In genomic region chr13:20828540-20829364, GRCh38 we compare ENCODE assay signal across 8 cellular contexts. TPM values are rescaled to one million over a fixed set of nuclear protein-coding genes. Genes with fewer than 3 reads are reported as not detected.
A peak's percentile ranks its signal among the peaks of the same experiment; 100 is the strongest.
DNase-seq lines count a peak whose midpoint lies in the region; ATAC-seq and TF ChIP-seq lines count a peak whose summit lies in the region.

No MANE protein-coding gene starts in this region.

- CTCF ChIA-PET in activated CD8-positive, alpha-beta memory T cell treated with anti-CD3 and anti-CD28 coated beads, Interleukin-2, amount 10 ng/mL, durations not matched to agents 7 days and 5 days (lab: Charles Lee), result interaction anchor here (0.7 to 3.4 kb wide), 28 partner anchors 11 to 649 kb away, joined by 3 to 24 read pairs (median 4); no protein-coding TSS in a partner anchor

- peak overlapping the region; percentile 71 for H3K27ac Mint-ChIP-seq in activated CD8-positive, alpha-beta memory T cell treated with anti-CD3 and anti-CD28 coated beads, Interleukin-2, amount 10 ng/mL, durations not matched to agents 7 days and 5 days
- peak overlapping the region; percentile 62 for H3K27ac Mint-ChIP-seq in activated naive CD8-positive, alpha-beta T cell treated with anti-CD3 and anti-CD28 coated beads, Interleukin-2, amount 10 ng/mL, durations not matched to agents 7 days and 5 days

- H3K4me1 Mint-ChIP-seq in activated CD8-positive, alpha-beta memory T cell treated with anti-CD3 and anti-CD28 coated beads, Interleukin-2, amount 10 ng/mL, durations not matched to agents 7 days and 5 days, result peaks cover 6% of the 10 kb centered on the region
- peaks cover 8% of the 10 kb centered on the region for H3K4me1 Mint-ChIP-seq in activated naive CD8-positive, alpha-beta T cell treated with anti-CD3 and anti-CD28 coated beads, Interleukin-2, amount 10 ng/mL, durations not matched to agents 7 days and 5 days

- H3K27me3 Mint-ChIP-seq in activated CD8-positive, alpha-beta memory T cell treated with anti-CD3 and anti-CD28 coated beads, Interleukin-2, amount 10 ng/mL, durations not matched to agents 7 days and 5 days, result no peaks in the 10 kb centered on the region
- H3K27me3 Mint-ChIP-seq in activated naive CD8-positive, alpha-beta T cell treated with anti-CD3 and anti-CD28 coated beads, Interleukin-2, amount 10 ng/mL, durations not matched to agents 7 days and 5 days, result no peaks in the 10 kb centered on the region

- no peaks in the 10 kb centered on the region for H3K9me3 ChIP-seq in heart right ventricle

- POLR2A ChIA-PET in activated naive CD8-positive, alpha-beta T cell treated with anti-CD3 and anti-CD28 coated beads, Interleukin-2, amount 10 ng/mL, durations not matched to agents 7 days and 5 days (lab: Charles Lee), result no interaction called here

- peaks cover 0 to 22% (median 10%) of the 10 kb centered on the region in 9 donors for H3K4me1 ChIP-seq in heart right ventricle

- H3K36me3 ChIP-seq in heart right ventricle, result peaks cover 0 to 13% (median 3%) of the 10 kb centered on the region in 9 donors

- H3K27me3 ChIP-seq in heart right ventricle, result no peaks in the 10 kb centered on the region

- peak; percentile 51 for DNase-seq in activated CD8-positive, alpha-beta memory T cell treated with anti-CD3 and anti-CD28 coated beads, Interleukin-2, amount 10 ng/mL, durations not matched to agents 7 days and 5 days
- no peak for DNase-seq in activated CD8-positive, alpha-beta memory T cell treated with anti-CD3 and anti-CD28 coated beads for 24 hours
- DNase-seq in NOMO-1 treated with dmso at 0.1 percent for 144 hours (lab: John Stamatoyannopoulos, UW; ENCODE audit: unreplicated experiment), result peak; percentile 64
- DNase-seq in activated naive CD8-positive, alpha-beta T cell treated with anti-CD3 and anti-CD28 coated beads, Interleukin-2, amount 10 ng/mL, durations not matched to agents 7 days and 5 days, result no peak
- DNase-seq in heart right ventricle, result peak in 1 of 2 donors; percentile 52
- peak; percentile 47 for DNase-seq in retina
- no peak for DNase-seq in GOT3 (lab: John Stamatoyannopoulos, UW)

- intact Hi-C loops in heart right ventricle (cut with DNase I), result loop anchor here (1.0 to 10.0 kb wide), 7 partner anchors 115 to 336 kb away; no protein-coding TSS in a partner anchor

- WGBS in heart right ventricle, 2 donors, result 16 to 17% methylated on average over 5 of the region's 5 CpGs

- peak overlapping the region; percentile 44 for H3K4me3 Mint-ChIP-seq in activated CD8-positive, alpha-beta memory T cell treated with anti-CD3 and anti-CD28 coated beads, Interleukin-2, amount 10 ng/mL, durations not matched to agents 7 days and 5 days
- H3K4me3 Mint-ChIP-seq in activated naive CD8-positive, alpha-beta T cell treated with anti-CD3 and anti-CD28 coated beads, Interleukin-2, amount 10 ng/mL, durations not matched to agents 7 days and 5 days, result peak overlapping the region; percentile 69

- peak; percentile 55 to 87 (median 79) for TF ChIP-seq CTCF in heart right ventricle (IDR thresholded peaks at IDR 0.05)

- peak; percentile 75 for ATAC-seq in activated CD8-positive, alpha-beta memory T cell treated with anti-CD3 and anti-CD28 coated beads, Interleukin-2, amount 10 ng/mL, durations not matched to agents 7 days and 5 days
- ATAC-seq in HG02588 (IDR thresholded peaks at IDR 0.05; ENCODE audit: unreplicated experiment) (peak; percentile 60), heart right ventricle (peak in 6 of 8 donors; percentile 24 to 68 (median 51))
- peak; percentile 80 for ATAC-seq in activated naive CD8-positive, alpha-beta T cell treated with anti-CD3 and anti-CD28 coated beads, Interleukin-2, amount 10 ng/mL, durations not matched to agents 7 days and 5 days (ENCODE audit: low read depth)

- H3K36me3 Mint-ChIP-seq in activated CD8-positive, alpha-beta memory T cell treated with anti-CD3 and anti-CD28 coated beads, Interleukin-2, amount 10 ng/mL, durations not matched to agents 7 days and 5 days, result peaks cover 2% of the 10 kb centered on the region
- peaks cover 8% of the 10 kb centered on the region for H3K36me3 Mint-ChIP-seq in activated naive CD8-positive, alpha-beta T cell treated with anti-CD3 and anti-CD28 coated beads, Interleukin-2, amount 10 ng/mL, durations not matched to agents 7 days and 5 days

- H3K4me3 ChIP-seq in heart right ventricle, result peak overlapping the region in 7 of 10 donors; percentile 14 to 43 (median 33)

- no peaks in the 10 kb centered on the region for H3K9me3 Mint-ChIP-seq in activated CD8-positive, alpha-beta memory T cell treated with anti-CD3 and anti-CD28 coated beads, Interleukin-2, amount 10 ng/mL, durations not matched to agents 7 days and 5 days (ENCODE audit: low read depth)
- H3K9me3 Mint-ChIP-seq in activated naive CD8-positive, alpha-beta T cell treated with anti-CD3 and anti-CD28 coated beads, Interleukin-2, amount 10 ng/mL, durations not matched to agents 7 days and 5 days, result no peaks in the 10 kb centered on the region

- H3K27ac ChIP-seq in heart right ventricle, result peak overlapping the region in 9 of 10 donors; percentile 1 to 82 (median 66)

RNA-seq across cellular contexts. Expression of gene EEF1AKMT1, which starts 55.0 kb away (rescaled TPM):
- total RNA-seq in activated CD8-positive, alpha-beta memory T cell treated with anti-CD3 and anti-CD28 coated beads, Interleukin-2, amount 10 ng/mL, durations not matched to agents 7 days and 5 days, result 10 to 100 TPM in 1 of 2 experiments, 1 to 10 TPM in 1; 7.5 to 10.6 TPM
- total RNA-seq in activated naive CD8-positive, alpha-beta T cell treated with anti-CD3 and anti-CD28 coated beads, Interleukin-2, amount 10 ng/mL, durations not matched to agents 7 days and 5 days, result 1 to 10 TPM; 7.1 to 9.0 TPM
- total RNA-seq in heart right ventricle, result 1 to 10 TPM; 6.1 to 9.9 (median 7.9) TPM
- polyA plus RNA-seq in heart right ventricle, result 10 to 100 TPM in 1 of 2 donors, 1 to 10 TPM in 1; 9.1 to 10.2 TPM

Comparison
In these comparisons a context has a peak if more than half of its experiments do, and no peak if none do; other contexts are left out.
1. DNase-seq: peak in activated CD8-positive, alpha-beta memory T cell treated with anti-CD3 and anti-CD28 coated beads, Interleukin-2, amount 10 ng/mL, durations not matched to agents 7 days and 5 days (single experiment), NOMO-1 treated with dmso at 0.1 percent for 144 hours (single experiment) and retina (single experiment); none in activated CD8-positive, alpha-beta memory T cell treated with anti-CD3 and anti-CD28 coated beads for 24 hours (single experiment), activated naive CD8-positive, alpha-beta T cell treated with anti-CD3 and anti-CD28 coated beads, Interleukin-2, amount 10 ng/mL, durations not matched to agents 7 days and 5 days (single experiment) and GOT3 (single experiment).
2. Peak in every context shown above with its lines, with median percentiles within 50 percentile points of each other: ATAC-seq.